ENCODE assay signal across 8 cellular contexts in genomic region chrX:39152106-39152649, GRCh38.
A peak's percentile ranks its signal among the peaks of the same experiment; 100 is the strongest.
DNase-seq lines count a peak whose midpoint lies in the region; ATAC-seq, FAIRE-seq and TF ChIP-seq lines count a peak whose summit lies in the region.

No MANE protein-coding gene starts in this region.

- H3K36me3 Mint-ChIP-seq in astrocyte (ENCODE audit: low read depth, unreplicated experiment), result no peaks in the 10 kb centered on the region

- FAIRE-seq in astrocyte (lab: Jason Lieb, UNC), result no peak

- POLR2A ChIA-PET in HEK293 (lab: Yijun Ruan, JAX), result no interaction called here

- H3K27ac ChIP-seq in HEK293 (ENCODE audit: extremely low read depth, low read depth, low read length) (no peak overlapping the region), astrocyte (ENCODE audit: low read depth, low read length) (no peak overlapping the region), liver (ENCODE audit: low read depth in 1 of 2, low read length in 2 of 2) (no peak overlapping the region)

- H3K4me1 Mint-ChIP-seq in astrocyte (ENCODE audit: low read depth, unreplicated experiment), result peaks cover 7% of the 10 kb centered on the region

- no peak for ATAC-seq in HG02623 (IDR thresholded peaks at IDR 0.05; ENCODE audit: unreplicated experiment)
- ATAC-seq in HG02642 (IDR thresholded peaks at IDR 0.05; ENCODE audit: poor library complexity, unreplicated experiment), result no peak

- CTCF ChIA-PET in HEK293 (lab: Yijun Ruan, JAX), result interaction anchor here (0.6 to 2.5 kb wide), 32 partner anchors 8 to 1198 kb away, joined by 3 to 13 read pairs (median 3); no protein-coding TSS in a partner anchor

- DNase-seq in AG09309 (ENCODE audit: low read depth) (no peak), NT2/D1 (ENCODE audit: low read depth, low spot score) (peak; percentile 28), astrocyte (ENCODE audit: low read depth) (no peak), NCI-H446 treated with DMSO at 0.1 percent for 48 hours (lab: John Stamatoyannopoulos, UW) (no peak)

- H3K9ac ChIP-seq in NT2/D1 (ENCODE audit: insufficient read length, low read depth), result no peak overlapping the region
- H3K9ac ChIP-seq in astrocyte (ENCODE audit: low read length), result no peak overlapping the region
- H3K9ac ChIP-seq in liver (ENCODE audit: low read depth in 1 of 2, low read length in 2 of 2), result no peak overlapping the region

- H3K36me3 ChIP-seq in HEK293 (ENCODE audit: control insufficient read depth in 2 of 2, insufficient read depth in 1 of 2, low read length in 2 of 2) (no peaks in the 10 kb centered on the region), NT2/D1 (ENCODE audit: insufficient read depth, insufficient read length, low read length) (no peaks in the 10 kb centered on the region), astrocyte (ENCODE audit: insufficient read depth, low read length) (no peaks in the 10 kb centered on the region), liver (ENCODE audit: control insufficient read depth in 4 of 4, insufficient read depth in 3 of 4, low read depth in 1 of 4, low read length in 3 of 4) (no peaks in the 10 kb centered on the region)

- TF ChIP-seq RAD21 in liver (IDR thresholded peaks at IDR 0.05), result peak; percentile 44 to 72

- no peaks in the 10 kb centered on the region for H3K4me1 ChIP-seq in HEK293 (ENCODE audit: control insufficient read depth, insufficient read depth, low read length)
- H3K4me1 ChIP-seq in NT2/D1 (ENCODE audit: insufficient read depth, insufficient read length), result no peaks in the 10 kb centered on the region
- no peaks in the 10 kb centered on the region for H3K4me1 ChIP-seq in astrocyte (ENCODE audit: insufficient read depth, low read length)
- peaks cover 0 to 9% (median 2%) of the 10 kb centered on the region in 4 donors for H3K4me1 ChIP-seq in liver (ENCODE audit: control insufficient read depth in 4 of 4, insufficient read depth in 4 of 4, low read length in 3 of 4)

- H2AFZ ChIP-seq in astrocyte (ENCODE audit: low read depth, low read length), result no peak overlapping the region

- no peaks in the 10 kb centered on the region for H3K79me2 ChIP-seq in astrocyte (ENCODE audit: insufficient read depth, low read length)

- no peaks in the 10 kb centered on the region for H3K27me3 ChIP-seq in NT2/D1 (ENCODE audit: insufficient read depth, insufficient read length)
- peaks cover 6% of the 10 kb centered on the region for H3K27me3 ChIP-seq in astrocyte (ENCODE audit: insufficient read depth, low read length)
- no peaks in the 10 kb centered on the region for H3K27me3 ChIP-seq in liver (ENCODE audit: control insufficient read depth in 4 of 4, insufficient read depth in 4 of 4, low read length in 3 of 4)

- H3K9me3 ChIP-seq in HEK293 (ENCODE audit: control insufficient read depth, insufficient read depth, low read depth, low read length) (no peaks in the 10 kb centered on the region), NT2/D1 (ENCODE audit: insufficient read depth, low read length) (no peaks in the 10 kb centered on the region), astrocyte (ENCODE audit: insufficient read depth, low read depth, low read length) (no peaks in the 10 kb centered on the region), liver (ENCODE audit: control insufficient read depth in 4 of 4, low read length in 3 of 4) (no peaks in the 10 kb centered on the region)

- H3K4me3 ChIP-seq in AG09309 (ENCODE audit: control insufficient read depth, low read depth, low read length), result no peak overlapping the region
- no peak overlapping the region for H3K4me3 ChIP-seq in HEK293 (ENCODE audit: low read depth, low read length)
- no peak overlapping the region for H3K4me3 ChIP-seq in NT2/D1 (ENCODE audit: insufficient read length, low read depth)
- H3K4me3 ChIP-seq in astrocyte (ENCODE audit: insufficient read depth, low read depth, low read length), result no peak overlapping the region
- H3K4me3 ChIP-seq in liver (ENCODE audit: low read depth in 1 of 3, low read length in 3 of 3), result no peak overlapping the region

- H4K20me1 ChIP-seq in astrocyte (ENCODE audit: insufficient read depth, low read length), result no peaks in the 10 kb centered on the region

- H3K4me2 ChIP-seq in astrocyte (ENCODE audit: low read length), result no peak overlapping the region

- H3K9me3 Mint-ChIP-seq in astrocyte (ENCODE audit: unreplicated experiment), result no peaks in the 10 kb centered on the region

- no peak overlapping the region for H3K4me3 Mint-ChIP-seq in astrocyte (ENCODE audit: unreplicated experiment)

- peak; percentile 58 for TF ChIP-seq CTCF in AG09309 (IDR thresholded peaks at IDR 0.05; ENCODE audit: control insufficient read depth, insufficient read depth, low read depth, low read length, missing control alignments)
- TF ChIP-seq CTCF in HEK293 (tag by site-specific recombination; IDR thresholded peaks at IDR 0.05), result no peak
- peak; percentile 15 for TF ChIP-seq CTCF in astrocyte (IDR thresholded peaks at IDR 0.05; ENCODE audit: insufficient read depth, low read depth, low read length)
- TF ChIP-seq CTCF in liver (IDR thresholded peaks at IDR 0.05; ENCODE audit: low read depth, low read length, missing input control), result no peak

- no peak overlapping the region for H3K27ac Mint-ChIP-seq in astrocyte (ENCODE audit: unreplicated experiment)

- WGBS in liver, result 67% methylated on average over 7 of the region's 7 CpGs

- H3K27me3 Mint-ChIP-seq in astrocyte (ENCODE audit: low read depth, unreplicated experiment), result peaks cover 4% of the 10 kb centered on the region

TF ChIP-seq in HEK293, 187 proteins besides CTCF, POLR2A, EP300 and RAD21:
- TF ChIP-seq ZNF398 (tag by site-specific recombination; IDR thresholded peaks at IDR 0.05) (peak; percentile 53), ZNF843 (tag by site-specific recombination; IDR thresholded peaks at IDR 0.05) (no peak), SP7 (tag by site-specific recombination; IDR thresholded peaks at IDR 0.05) (peak; percentile 55; the same call in 1 of the 2 replicates), ZNF623 (tag by site-specific recombination; IDR thresholded peaks at IDR 0.05) (no peak), ZNF2 (tag by site-specific recombination; IDR thresholded peaks at IDR 0.05) (0 out of 2 replicates have a peak, but pooled peaks have one; percentile 41)

TF ChIP-seq in liver, 16 proteins besides CTCF, POLR2A, EP300 and RAD21:
- TF ChIP-seq FOXA1 (IDR thresholded peaks at IDR 0.05) (no peak), YY1 (IDR thresholded peaks at IDR 0.05) (no peak), TAF1 (conservative IDR thresholded peaks at IDR 0.05) (no peak), HNF4A (conservative IDR thresholded peaks at IDR 0.05) (no peak), RXRA (IDR thresholded peaks at IDR 0.05) (no peak), ZBTB33 (IDR thresholded peaks at IDR 0.05) (no peak), GABPA (IDR thresholded peaks at IDR 0.05 in 1 of 2, conservative IDR thresholded peaks at IDR 0.05 in 1 of 2) (no peak)

Comparison
In these comparisons a context has a peak if more than half of its experiments do, and no peak if none do; other contexts are left out.
1. CTCF ChIP-seq: peak in AG09309 (single experiment) and astrocyte (single experiment); none in HEK293 (single experiment) and liver (single experiment).